In the genomic region with DNA sequence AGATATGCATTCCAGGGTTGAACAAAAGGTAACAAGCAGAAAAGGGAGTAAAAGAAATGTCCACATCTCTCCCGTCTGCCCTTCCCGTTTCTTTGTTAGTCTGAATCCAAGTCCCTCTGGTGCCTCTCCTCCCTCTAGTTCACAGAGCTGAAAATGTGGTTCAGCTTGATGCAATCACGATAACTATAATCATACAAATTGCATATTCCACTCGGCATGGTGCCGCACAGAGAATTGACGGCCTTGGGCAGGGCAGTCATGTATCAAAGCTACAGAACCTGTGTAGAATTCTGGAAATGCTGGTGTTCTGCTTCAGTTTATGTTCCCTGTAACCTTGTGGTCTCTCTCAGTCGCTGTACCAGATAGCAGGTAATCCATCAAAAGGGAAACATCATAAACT, we compare ENCODE assay signal across 17 cellular contexts.
DNase-seq lines count a peak whose midpoint lies in the region; TF ChIP-seq lines count a peak whose summit lies in the region.
"Had no signal": no experiment of that assay in that cellular context is flagged by ENCODE, and none has a peak within 500 bp of the region (broad histone marks: within the 10 kb centered on the region; RNA-seq: fewer than 3 reads in every experiment).

No MANE protein-coding gene starts in this region.

- no peaks in the 10 kb centered on the region for H3K4me1 Mint-ChIP-seq in H9
- no peaks in the 10 kb centered on the region for H3K4me1 Mint-ChIP-seq in nephron progenitor cell

- no peak overlapping the region for H3K4ac ChIP-seq in H9 (ENCODE audit: low read depth, low read length)

- no peak overlapping the region for H3K18ac ChIP-seq in H9 (ENCODE audit: insufficient read length, low read depth, low read length)

- H3K36me3 Mint-ChIP-seq in H9 (ENCODE audit: insufficient read depth in 1 of 3, low read depth in 3 of 3) (no peaks in the 10 kb centered on the region), nephron progenitor cell (ENCODE audit: low read depth) (no peaks in the 10 kb centered on the region)
- H3K36me3 Mint-ChIP-seq: CD8-positive, alpha-beta memory T cell had no signal

- H3K27me3 Mint-ChIP-seq in H9 (ENCODE audit: low read depth) (no peaks in the 10 kb centered on the region), nephron progenitor cell (ENCODE audit: low read depth, poor library complexity) (no peaks in the 10 kb centered on the region)
- H3K27me3 Mint-ChIP-seq: CD8-positive, alpha-beta memory T cell had no signal

- intact Hi-C loops in posterior vena cava (cut with DNase I): no loop called here

- no peaks in the 10 kb centered on the region for H3K79me2 ChIP-seq in H9 (ENCODE audit: insufficient read depth, low read length)

- H2AFZ ChIP-seq in H9 (ENCODE audit: low read length): no peak overlapping the region

- no peak for DNase-seq in H9
- no peak for DNase-seq in adipocyte (ENCODE audit: low read depth)
- DNase-seq in left kidney (ENCODE audit: low read depth, low spot score): peak; percentile 7
- DNase-seq in posterior vena cava (ENCODE audit: low spot score): peak; percentile 84
- no peak for DNase-seq in nephron progenitor cell
- no peak for DNase-seq in globus pallidus (ENCODE audit: low spot score)
- DNase-seq in C1 segment of cervical spinal cord (lab: John Stamatoyannopoulos, UW): no peak
- DNase-seq: CD8-positive, alpha-beta memory T cell; HFFc6; KG1; NCI-H1105 treated with DMSO at 0.1 percent for 48 hours; NCI-H1694; NCI-H2227 treated with DMSO at 0.1 percent for 48 hours; NCI-H510A treated with DMSO at 0.1 percent for 48 hours; RPMI8226; SHP77 treated with DMSO at 0.1 percent for 48 hours had no signal

- no peak overlapping the region for H2BK20ac ChIP-seq in H9 (ENCODE audit: low read depth, low read length, poor library complexity, severe bottlenecking)

- no peak overlapping the region for H3K27ac Mint-ChIP-seq in H9
- no peak overlapping the region for H3K27ac Mint-ChIP-seq in nephron progenitor cell
- H3K27ac Mint-ChIP-seq: HFFc6 had no signal

- peaks cover 0 to 4% of the 10 kb centered on the region in 2 experiments; a peak in 2 of 5 replicates for H3K9me3 Mint-ChIP-seq in H9
- H3K9me3 Mint-ChIP-seq in nephron progenitor cell: peaks cover 6% of the 10 kb centered on the region
- H3K9me3 Mint-ChIP-seq: CD8-positive, alpha-beta memory T cell; HFFc6 had no signal

- no CpG with 5 or more reads among the region's 7 CpGs for WGBS in H9 (ENCODE audit: extremely low coverage, insufficient read length, low lambda C conversion rate)

- no peak for TF ChIP-seq CTCF in H9 (conservative IDR thresholded peaks at IDR 0.05)
- no peak for TF ChIP-seq CTCF in nephron progenitor cell (IDR thresholded peaks at IDR 0.05)

- H4K8ac ChIP-seq in H9 (replicated peaks; ENCODE audit: insufficient read length, low read depth, low read length): peak overlapping the region; percentile 43

- H3K9me3 ChIP-seq in H9 (ENCODE audit: control insufficient read depth, low read depth, low read length) (no peaks in the 10 kb centered on the region), adipocyte (ENCODE audit: control insufficient read depth, low read length) (no peaks in the 10 kb centered on the region)
- H3K9me3 ChIP-seq: BLaER1 had no signal

- H2BK12ac ChIP-seq in H9 (ENCODE audit: insufficient read length, low read depth, low read length): no peak overlapping the region

- no peaks in the 10 kb centered on the region for H3K36me3 ChIP-seq in adipocyte (ENCODE audit: control insufficient read depth, insufficient read depth, low read length, severe bottlenecking)
- H3K36me3 ChIP-seq: BLaER1 had no signal

- no peak overlapping the region for H2BK5ac ChIP-seq in H9 (ENCODE audit: insufficient read length, low read length)

- H3K56ac ChIP-seq in H9 (ENCODE audit: insufficient read length, low read depth, low read length): no peak overlapping the region

- H4K20me1 ChIP-seq in H9 (ENCODE audit: control insufficient read depth, insufficient read depth, insufficient read length): no peaks in the 10 kb centered on the region
- H4K20me1 ChIP-seq: BLaER1 had no signal

- H3K23me2 ChIP-seq in H9 (ENCODE audit: insufficient read length, low read depth, low read length, poor library complexity, severe bottlenecking): no peaks in the 10 kb centered on the region

- no peak overlapping the region for H3K4me2 ChIP-seq in H9 (ENCODE audit: insufficient read depth, insufficient read length, low read length)
- H3K4me2 ChIP-seq: BLaER1 had no signal

- no peak overlapping the region for H2AK5ac ChIP-seq in H9 (ENCODE audit: insufficient read length, low read length)

- H3K4me3 Mint-ChIP-seq in H9: no peak overlapping the region
- no peak overlapping the region for H3K4me3 Mint-ChIP-seq in nephron progenitor cell
- H3K4me3 Mint-ChIP-seq: CD8-positive, alpha-beta memory T cell; HFFc6 had no signal

- H3K23ac ChIP-seq in H9 (ENCODE audit: insufficient read length, low read depth, low read length): no peak overlapping the region

- H3K4me1 ChIP-seq in H9 (ENCODE audit: insufficient read depth, low read length) (no peaks in the 10 kb centered on the region), adipocyte (ENCODE audit: control insufficient read depth, insufficient read depth, low read length) (peaks cover 17% of the 10 kb centered on the region)

- no peak overlapping the region for H3K27ac ChIP-seq in H9 (ENCODE audit: insufficient read length, low read depth, low read length)
- H3K27ac ChIP-seq: BLaER1 had no signal

- no peak overlapping the region for H2BK15ac ChIP-seq in H9 (ENCODE audit: low read depth, low read length)

- H3K9ac ChIP-seq in H9 (ENCODE audit: extremely low read depth, insufficient read length, low read length) (no peak overlapping the region), adipocyte (ENCODE audit: low read length) (peak overlapping the region; percentile 22)
- H3K9ac ChIP-seq: BLaER1 had no signal

- H3K27me3 ChIP-seq in H9 (ENCODE audit: insufficient read depth, low read length) (no peaks in the 10 kb centered on the region), adipocyte (replicated peaks; ENCODE audit: control insufficient read depth, insufficient read depth, low read length) (no peaks in the 10 kb centered on the region)
- H3K27me3 ChIP-seq: BLaER1 had no signal

- no peak overlapping the region for H3K14ac ChIP-seq in H9 (ENCODE audit: insufficient read depth, low read length)

- H3T11ph ChIP-seq in H9 (ENCODE audit: low read length): no peak overlapping the region

- H3K79me1 ChIP-seq in H9 (ENCODE audit: insufficient read depth, low read depth, low read length, poor library complexity, severe bottlenecking): no peaks in the 10 kb centered on the region

- peak overlapping the region; percentile 18 for H3K4me3 ChIP-seq in adipocyte (ENCODE audit: low read length)
- H3K4me3 ChIP-seq: BLaER1 had no signal

- H4K91ac ChIP-seq in H9 (ENCODE audit: insufficient read length, low read depth, low read length): no peak overlapping the region

- H2BK120ac ChIP-seq in H9 (ENCODE audit: low read depth, low read length, poor library complexity, severe bottlenecking): no peak overlapping the region

- H4K5ac ChIP-seq in H9 (ENCODE audit: insufficient read length, low read depth, low read length): no peak overlapping the region

Comparison
In these comparisons a context has a peak if more than half of its experiments do, and no peak if none do; other contexts are left out.
1. DNase-seq: peak in left kidney (single experiment) and posterior vena cava (single experiment); none in H9 (single experiment), adipocyte (single experiment), nephron progenitor cell (single experiment), globus pallidus (single experiment) and C1 segment of cervical spinal cord (0 of 14).